8 cellular contexts compared by ENCODE assay signal in genomic region chr3:146218880-146219866, GRCh38. TPM values are rescaled to one million over a fixed set of nuclear protein-coding genes. Genes with fewer than 3 reads are reported as not detected.
DNase-seq lines count a peak whose midpoint lies in the region; ATAC-seq and TF ChIP-seq lines count a peak whose summit lies in the region.

No MANE protein-coding gene starts in this region.

- no peak for TF ChIP-seq POLR2A in GM18505 (IDR thresholded peaks at IDR 0.05; ENCODE audit: borderline replicate concordance, extremely low read depth, insufficient read depth, insufficient read length)

- H3K9me3 ChIP-seq in psoas muscle: no peaks in the 10 kb centered on the region

- no peaks in the 10 kb centered on the region for H3K27me3 ChIP-seq in BJ (ENCODE audit: control insufficient read depth, insufficient read depth, low read length)
- H3K27me3 ChIP-seq in psoas muscle (ENCODE audit: insufficient read depth in 3 of 3, low read length in 2 of 3): no peaks in the 10 kb centered on the region

- no peaks in the 10 kb centered on the region for H3K36me3 Mint-ChIP-seq in activated CD8-positive, alpha-beta T cell treated with anti-CD3 and anti-CD28 coated beads for 36 hours (ENCODE audit: low read depth)

- POLR2A ChIA-PET in BJ (lab: Charles Lee): no interaction called here
- POLR2A ChIA-PET in activated CD8-positive, alpha-beta T cell treated with anti-CD3 and anti-CD28 coated beads for 36 hours (lab: Charles Lee): no interaction called here

- no peak overlapping the region for H3K4me3 Mint-ChIP-seq in activated CD8-positive, alpha-beta T cell treated with anti-CD3 and anti-CD28 coated beads for 36 hours

- 72 to 77% (median 75%) methylated on average over 13 of the region's 13 CpGs for WGBS in psoas muscle, 3 donors

- no peaks in the 10 kb centered on the region for H3K4me1 ChIP-seq in psoas muscle

- H3K27ac ChIP-seq in psoas muscle: no peak overlapping the region

- intact Hi-C loops in activated CD8-positive, alpha-beta T cell treated with anti-CD3 and anti-CD28 coated beads for 36 hours (cut with micrococcal nuclease): loop anchor here (1.0 to 5.0 kb wide), 2 partner anchors 358 to 423 kb away; no protein-coding TSS in a partner anchor
- intact Hi-C loops in psoas muscle (cut with DNase I): loop anchor here (5.0 to 10.0 kb wide), 2 partner anchors 108 to 356 kb away; no protein-coding TSS in a partner anchor

- DNase-seq in BJ (ENCODE audit: low read depth): no peak
- peak; percentile 29 for DNase-seq in NCI-H146 (lab: John Stamatoyannopoulos, UW)
- peak; percentile 40 for DNase-seq in activated CD8-positive, alpha-beta T cell treated with anti-CD3 and anti-CD28 coated beads for 36 hours
- peak; percentile 68 for DNase-seq in fibroblast of peridontal ligament (ENCODE audit: extremely low read depth)
- DNase-seq in psoas muscle: peak in 1 of 2 donors; percentile 15

- H3K27me3 Mint-ChIP-seq in activated CD8-positive, alpha-beta T cell treated with anti-CD3 and anti-CD28 coated beads for 36 hours: peaks cover 4% of the 10 kb centered on the region

- H3K9me3 Mint-ChIP-seq in activated CD8-positive, alpha-beta T cell treated with anti-CD3 and anti-CD28 coated beads for 36 hours: no peaks in the 10 kb centered on the region

- H3K36me3 ChIP-seq in BJ (ENCODE audit: control insufficient read depth, insufficient read depth, low read length): peaks cover 2% of the 10 kb centered on the region; the same call in 1 of the 2 replicates
- H3K36me3 ChIP-seq in psoas muscle (ENCODE audit: insufficient read depth in 1 of 2, low read depth in 1 of 2): no peaks in the 10 kb centered on the region

- CTCF ChIA-PET in BJ (lab: Yijun Ruan, JAX): interaction anchor here (0.6 to 2.4 kb wide), 9 partner anchors 14 to 635 kb away, joined by 3 to 17 read pairs (median 4); no protein-coding TSS in a partner anchor
- CTCF ChIA-PET in activated CD8-positive, alpha-beta T cell treated with anti-CD3 and anti-CD28 coated beads for 36 hours (lab: Charles Lee): interaction anchor here (0.7 to 1.3 kb wide), 5 partner anchors 167 to 365 kb away, joined by 3 to 6 read pairs (median 3); no protein-coding TSS in a partner anchor

- TF ChIP-seq CTCF in BJ (IDR thresholded peaks at IDR 0.05; ENCODE audit: insufficient read depth, low read depth, low read length) (peak; percentile 63), psoas muscle (IDR thresholded peaks at IDR 0.05) (peak; percentile 70)
- TF ChIP-seq CTCF in activated CD8-positive, alpha-beta T cell treated with anti-CD3 and anti-CD28 coated beads for 36 hours (IDR thresholded peaks at IDR 0.05): peak; percentile 86

- no peaks in the 10 kb centered on the region for H3K4me1 Mint-ChIP-seq in activated CD8-positive, alpha-beta T cell treated with anti-CD3 and anti-CD28 coated beads for 36 hours (ENCODE audit: low read depth)

- no peak overlapping the region for H3K4me3 ChIP-seq in BJ (ENCODE audit: low read depth, low read length)
- H3K4me3 ChIP-seq in psoas muscle: no peak overlapping the region

- ATAC-seq in GM18505 (IDR thresholded peaks at IDR 0.05; ENCODE audit: unreplicated experiment) (peak; percentile 58), psoas muscle (no peak), HG03097 (IDR thresholded peaks at IDR 0.05; ENCODE audit: low FRiP score, unreplicated experiment) (no peak), GM21423 (IDR thresholded peaks at IDR 0.05; ENCODE audit: unreplicated experiment) (no peak)
- no peak for ATAC-seq in activated CD8-positive, alpha-beta T cell treated with anti-CD3 and anti-CD28 coated beads for 36 hours

- H3K27ac Mint-ChIP-seq in activated CD8-positive, alpha-beta T cell treated with anti-CD3 and anti-CD28 coated beads for 36 hours: no peak overlapping the region

RNA-seq across cellular contexts. Expression of gene PLSCR4, which starts 31.7 kb away (rescaled TPM):
- polyA plus RNA-seq in BJ (2011; rRNA removed) (28.4 and 31.7 TPM in 2 replicates), psoas muscle (1 to 10 TPM; 2.0 to 3.5 (median 3.4) TPM)
- polyA minus RNA-seq in BJ (2011; rRNA and poly(A)+ RNA removed): 15.4 and 18.9 TPM in 2 replicates
- total RNA-seq in activated CD8-positive, alpha-beta T cell treated with anti-CD3 and anti-CD28 coated beads for 36 hours: not detected
- 10 to 100 TPM in 1 of 4 donors, 1 to 10 TPM in 3; 3.6 to 13.5 (median 4.1) TPM for total RNA-seq in psoas muscle

RNA-seq across cellular contexts. Expression of gene PLOD2, which starts 58.2 kb away (rescaled TPM):
- polyA plus RNA-seq in BJ (2011; rRNA removed): 33.2 and 85.8 TPM in 2 replicates
- 28.8 and 32.4 TPM in 2 replicates for polyA minus RNA-seq in BJ (2011; rRNA and poly(A)+ RNA removed)
- total RNA-seq in activated CD8-positive, alpha-beta T cell treated with anti-CD3 and anti-CD28 coated beads for 36 hours: 1 to 10 TPM in 1 of 2 experiments, under 1 TPM in 1; 0.65 to 2.0 TPM
- total RNA-seq in psoas muscle: 1 to 10 TPM; 3.0 to 9.1 (median 7.6) TPM
- 10 to 100 TPM in 1 of 3 donors, 1 to 10 TPM in 2; 2.0 to 15.7 (median 3.8) TPM for polyA plus RNA-seq in psoas muscle

Comparison
In these comparisons a context has a peak if more than half of its experiments do, and no peak if none do; other contexts are left out.
1. RNA of gene PLSCR4, which starts 31.7 kb away (total RNA-seq): 3.6 to 13.5 TPM in psoas muscle; not detected in activated CD8-positive, alpha-beta T cell treated with anti-CD3 and anti-CD28 coated beads for 36 hours; every median in the first group is over 4 times any median in the second.
2. Peak in every context shown above with its lines, with median percentiles within 50 percentile points of each other: CTCF ChIP-seq.